In the genomic region with DNA sequence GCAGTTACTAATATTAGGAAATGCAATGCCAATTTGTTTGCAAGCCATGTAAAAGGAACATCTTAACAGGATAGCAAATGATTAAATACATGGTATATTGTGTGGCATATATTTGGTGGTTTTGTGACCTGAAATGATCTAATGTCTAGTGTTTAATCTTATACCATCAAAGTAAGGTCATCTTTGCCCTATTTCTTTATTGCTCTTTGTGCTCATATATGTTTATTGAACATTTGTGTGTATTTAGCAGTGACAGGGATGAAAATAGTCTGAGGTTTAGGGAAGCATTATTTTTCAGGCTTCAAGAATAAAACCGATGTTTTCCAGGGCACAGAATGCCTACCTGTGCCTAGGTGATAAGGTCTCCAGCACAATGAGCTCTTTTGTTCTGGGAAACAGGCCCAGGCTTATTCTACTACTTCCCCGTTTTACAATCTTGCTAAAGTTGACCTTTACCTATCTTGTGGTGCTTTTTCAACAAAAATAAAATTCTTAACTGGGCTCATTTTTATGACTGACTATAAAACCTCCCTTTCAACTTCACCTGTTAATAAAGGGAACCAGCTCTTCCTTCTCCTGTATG, we compare ENCODE assay signal across 13 cellular contexts.
"Had no signal": no experiment of that assay in that cellular context is flagged by ENCODE, and none has a peak within 500 bp of the region (broad histone marks: within the 10 kb centered on the region; RNA-seq: fewer than 3 reads in every experiment).

No MANE protein-coding gene starts in this region.

- FAIRE-seq: islet of Langerhans had no signal

- H3K9me3 ChIP-seq: adrenal gland, lower lobe of right lung, thyroid gland had no signal

- H3K4me3 ChIP-seq: adrenal gland, dorsolateral prefrontal cortex, lower lobe of right lung, thyroid gland had no signal

- DNase-seq: activated CD4-positive, alpha-beta T cell treated with anti-CD3 and anti-CD28 coated beads, Interleukin-2, amount 50 U/mL, for 48 hours; activated gamma-delta T cell treated with Interleukin-2 at 50 U/mL for 16 hours; adrenal gland; dorsolateral prefrontal cortex; lower lobe of right lung; nephron progenitor cell; nucleus accumbens; posterior cingulate gyrus; stimulated activated CD4-positive, alpha-beta T cell treated with anti-CD3 and anti-CD28 coated beads, Interleukin-2, amount 100 ng/mL, for 24 hours; stimulated activated naive CD4-positive, alpha-beta T cell treated with Interleukin-2 at 50 U/mL for 16 hours; thyroid gland had no signal

- H3K27ac ChIP-seq: adrenal gland, dorsolateral prefrontal cortex, lower lobe of right lung, thyroid gland had no signal

- H3K36me3 ChIP-seq: adrenal gland, lower lobe of right lung, thyroid gland had no signal

- ATAC-seq: activated naive CD4-positive, alpha-beta T cell treated with anti-CD3 and anti-CD28 coated beads, Interleukin-2, amount 50 U/mL, for 72 hours; lower lobe of right lung had no signal

- H3K4me1 ChIP-seq: adrenal gland, lower lobe of right lung, thyroid gland had no signal

- H3K27me3 ChIP-seq: adrenal gland, thyroid gland had no signal
